In the genomic region with DNA sequence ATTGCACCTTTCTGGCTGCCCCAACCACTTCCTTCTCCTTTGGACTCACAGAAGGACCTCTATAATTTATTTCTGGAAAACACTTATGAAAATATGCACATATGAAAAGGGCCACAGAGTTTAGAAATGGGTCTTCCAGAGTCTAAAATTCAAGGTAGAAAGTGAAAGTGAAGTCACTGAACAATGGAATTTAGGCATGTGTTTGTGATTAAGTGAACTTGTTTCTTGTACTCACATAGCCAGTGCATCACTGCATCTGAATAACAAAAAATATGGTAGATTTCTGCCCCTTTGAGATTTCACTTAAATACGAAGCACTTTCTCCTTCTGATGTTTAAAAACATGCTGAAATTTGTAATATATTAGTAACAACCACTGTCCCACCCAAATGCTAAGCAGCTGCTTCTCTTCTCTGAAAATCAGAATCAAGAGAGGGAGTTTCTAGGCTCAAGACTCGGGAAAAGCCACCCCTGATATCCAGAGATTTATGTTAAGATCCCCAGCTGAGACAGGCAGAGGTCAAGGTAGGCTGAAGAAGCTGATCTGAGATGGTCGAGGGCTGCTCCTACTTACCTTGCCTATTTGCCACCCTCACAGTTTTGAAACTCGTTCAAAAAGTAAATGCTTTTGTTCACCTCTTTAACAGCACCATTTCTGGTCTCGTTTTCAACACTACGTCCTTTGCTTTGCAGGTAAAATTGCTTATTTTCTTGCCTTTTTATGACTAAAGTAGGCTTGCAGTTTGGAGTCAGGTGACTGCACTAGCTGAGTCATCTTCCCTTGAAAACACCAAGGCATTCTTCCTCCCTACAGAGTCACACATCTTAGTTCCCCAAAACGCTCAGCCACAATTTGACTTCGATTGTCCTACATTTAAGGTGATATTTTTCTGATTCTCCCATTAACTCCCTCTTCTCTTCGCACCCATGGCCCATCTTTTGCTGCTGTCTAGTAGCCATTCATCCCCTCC, we compare ENCODE assay signal across 9 cellular contexts. TPM values are rescaled to one million over a fixed set of nuclear protein-coding genes. Genes with fewer than 3 reads are reported as not detected.
DNase-seq lines count a peak whose midpoint lies in the region; ATAC-seq and TF ChIP-seq lines count a peak whose summit lies in the region.
"Had no signal": no experiment of that assay in that cellular context is flagged by ENCODE, and none has a peak within 500 bp of the region (broad histone marks: within the 10 kb centered on the region; RNA-seq: fewer than 3 reads in every experiment).

A gene (minus strand): TSS at position 694 of the 970 bp plus-strand sequence. CDS start 17,338 bp downstream, outside the sequence.

- in situ Hi-C loops in brain microvascular endothelial cell (cut with HindIII; ENCODE audit: low pct_ligation_motif_present, low sequenced_read_pairs), result no loop called here

- DNase-seq in T-cell, result peak in 1 of 34 experiments; percentile 11
- DNase-seq in naive B cell, result no peak
- no peak for DNase-seq in UCSD-AML1 (lab: John Stamatoyannopoulos, UW; ENCODE audit: unreplicated experiment)
- DNase-seq in central memory CD4-positive, alpha-beta T cell, result no peak
- no peak for DNase-seq in brain microvascular endothelial cell
- DNase-seq in glutamatergic neuron, result no peak

- ATAC-seq in GM18867 (IDR thresholded peaks at IDR 0.05; ENCODE audit: unreplicated experiment) (peak; percentile 75), HG03432 (IDR thresholded peaks at IDR 0.05; ENCODE audit: unreplicated experiment) (peak; percentile 80), T-cell (replicated peaks in 1 of 4) (peak in 3 of 4 experiments; percentile 34 to 77 (median 66)), naive B cell (ENCODE audit: low read depth in 2 of 2) (peak; percentile 49 to 64)

- H3K9me3 Mint-ChIP-seq in T-cell (peaks cover 0 to 8% (median 0%) of the 10 kb centered on the region in 3 donors), naive B cell (peaks cover 0 to 1% (median 0%) of the 10 kb centered on the region in 7 donors), glutamatergic neuron (ENCODE audit: unreplicated experiment) (peaks cover 2% of the 10 kb centered on the region)

- no peak for TF ChIP-seq CTCF in brain microvascular endothelial cell (IDR thresholded peaks at IDR 0.05; ENCODE audit: low read depth, low read length, missing control alignments)
- no peak for TF ChIP-seq CTCF in glutamatergic neuron (IDR thresholded peaks at IDR 0.05; ENCODE audit: partially characterized antibody, unreplicated experiment)

- no peak within 1 kb of the TSS for H3K4me3 ChIP-seq in brain microvascular endothelial cell (ENCODE audit: low read depth, low read length)

- no peak within 1 kb of the TSS for H3K27ac ChIP-seq in brain microvascular endothelial cell

- H3K36me3 ChIP-seq in brain microvascular endothelial cell (replicated peaks), result no peaks in the 10 kb centered on the region

- peak within 1 kb of the TSS; percentile 63 to 68 (median 65) for H3K4me3 Mint-ChIP-seq in T-cell
- peak within 1 kb of the TSS; percentile 0 to 82 (median 42) for H3K4me3 Mint-ChIP-seq in naive B cell
- no peak within 1 kb of the TSS for H3K4me3 Mint-ChIP-seq in glutamatergic neuron (ENCODE audit: unreplicated experiment)

- CTCF ChIA-PET in T-cell (lab: Charles Lee), result no interaction called here

- H3K27me3 Mint-ChIP-seq in T-cell (peaks cover 0 to 5% of the 10 kb centered on the region in 2 donors), naive B cell (no peaks in the 10 kb centered on the region), glutamatergic neuron (ENCODE audit: unreplicated experiment) (no peaks in the 10 kb centered on the region)

- H3K27me3 ChIP-seq in brain microvascular endothelial cell (replicated peaks), result no peaks in the 10 kb centered on the region

- H3K27ac Mint-ChIP-seq in T-cell (peak within 1 kb of the TSS in 1 of 2 donors; percentile 79), naive B cell (peak within 1 kb of the TSS in 4 of 6 donors; percentile 3 to 42 (median 6)), glutamatergic neuron (ENCODE audit: unreplicated experiment) (no peak within 1 kb of the TSS)

- peaks cover 22 to 25% (median 22%) of the 10 kb centered on the region in 3 donors for H3K4me1 Mint-ChIP-seq in T-cell
- H3K4me1 Mint-ChIP-seq in naive B cell, result peaks cover 16 to 18% (median 18%) of the 10 kb centered on the region in 3 donors
- H3K4me1 Mint-ChIP-seq in glutamatergic neuron (ENCODE audit: low read depth, unreplicated experiment), result no peaks in the 10 kb centered on the region

- POLR2A ChIA-PET in T-cell (lab: Charles Lee), result no interaction called here

- H3K36me3 Mint-ChIP-seq in T-cell (no peaks in the 10 kb centered on the region), naive B cell (no peaks in the 10 kb centered on the region), glutamatergic neuron (ENCODE audit: unreplicated experiment) (no peaks in the 10 kb centered on the region)

RNA-seq across cellular contexts. Expression of the gene that starts here (rescaled TPM):
- total RNA-seq in T-cell (not detected), glutamatergic neuron (ENCODE audit: unreplicated experiment) (not detected)
- polyA plus RNA-seq in naive B cell (ENCODE audit: low read depth in 6 of 6), result not detected
- total RNA-seq: urinary bladder had no signal
- polyA plus RNA-seq: urinary bladder had no signal

Comparison
In these comparisons a context has a peak if more than half of its experiments do, and no peak if none do; other contexts are left out.
1. Peak in ATAC-seq in T-cell; RNA of the gene not detected or under 1 TPM.
2. Peak in ATAC-seq in naive B cell; RNA of the gene not detected or under 1 TPM.